Comparison of ENCODE assay signal across 1 cellular context in the genomic region with DNA sequence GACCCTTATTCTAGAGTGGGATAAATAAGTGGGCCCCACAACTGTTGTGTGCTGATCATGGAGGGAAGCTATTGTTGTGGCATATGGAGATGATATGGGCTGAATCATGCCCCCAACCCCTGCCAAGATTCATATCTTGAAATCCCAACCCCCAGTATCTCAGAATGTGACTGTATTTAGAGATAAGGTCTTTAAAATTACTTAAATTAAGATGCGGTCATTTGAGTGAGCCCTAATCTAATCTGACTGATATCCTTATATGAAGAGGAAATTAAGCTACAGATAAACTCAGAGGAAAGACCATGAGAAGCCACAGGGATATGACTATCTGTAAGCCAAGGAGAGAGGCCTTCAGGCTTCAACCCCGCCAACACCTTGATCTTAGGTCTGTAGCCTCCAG.
TF ChIP-seq lines count a peak whose summit lies in the region.

No MANE protein-coding gene starts in this region.

TF ChIP-seq in IMR-90, 13 proteins besides CTCF, POLR2A, EP300 and RAD21 (continued from another document):
- TF ChIP-seq CHD1 (IDR thresholded peaks at IDR 0.05; ENCODE audit: low read depth, low read length) = no peak
- TF ChIP-seq NFE2L2 (IDR thresholded peaks at IDR 0.05; ENCODE audit: low read depth, low read length) = no peak
- TF ChIP-seq SMC3 (IDR thresholded peaks at IDR 0.05; ENCODE audit: low read depth, low read length) = no peak
- TF ChIP-seq, protein P1, sequence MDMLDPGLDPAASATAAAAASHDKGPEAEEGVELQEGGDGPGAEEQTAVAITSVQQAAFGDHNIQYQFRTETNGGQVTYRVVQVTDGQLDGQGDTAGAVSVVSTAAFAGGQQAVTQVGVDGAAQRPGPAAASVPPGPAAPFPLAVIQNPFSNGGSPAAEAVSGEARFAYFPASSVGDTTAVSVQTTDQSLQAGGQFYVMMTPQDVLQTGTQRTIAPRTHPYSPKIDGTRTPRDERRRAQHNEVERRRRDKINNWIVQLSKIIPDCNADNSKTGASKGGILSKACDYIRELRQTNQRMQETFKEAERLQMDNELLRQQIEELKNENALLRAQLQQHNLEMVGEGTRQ (IDR thresholded peaks at IDR 0.05; ENCODE audit: low read depth, low read length) = no peak
- no peak for TF ChIP-seq MAZ (IDR thresholded peaks at IDR 0.05; ENCODE audit: borderline replicate concordance, low read depth, low read length)
- no peak for TF ChIP-seq RFX5 (IDR thresholded peaks at IDR 0.05; ENCODE audit: low read depth, low read length)
